In genomic region chr6:11110921-11111768, GRCh38 we compare ENCODE assay signal across 12 cellular contexts. TPM values are rescaled to one million over a fixed set of nuclear protein-coding genes. Genes with fewer than 3 reads are reported as not detected.
A peak's percentile ranks its signal among the peaks of the same experiment; 100 is the strongest.
DNase-seq lines count a peak whose midpoint lies in the region; ATAC-seq, FAIRE-seq and TF ChIP-seq lines count a peak whose summit lies in the region.
"Had no signal": no experiment of that assay in that cellular context is flagged by ENCODE, and none has a peak within 500 bp of the region (broad histone marks: within the 10 kb centered on the region; RNA-seq: fewer than 3 reads in every experiment).

TSS of gene ERVFRD-1 (minus strand) at chr6:11111725. CDS start at chr6:11105310, 6,415 bp downstream.

- 41% methylated on average over 16 of the region's 16 CpGs for WGBS in K562 (ENCODE audit: insufficient coverage, low coverage, missing lambda C conversion rate)

- no TSS peak for BruUV-seq in K562 (replicated peaks; lab: Mats Ljungman, UMichigan)

- CTCF ChIA-PET in CD8-positive, alpha-beta T cell (lab: Charles Lee): interaction anchor here (1.1 kb wide), 1 partner anchor 385 kb away, joined by 3 read pairs; no protein-coding TSS in a partner anchor
- CTCF ChIA-PET in T-cell (lab: Charles Lee) (interaction anchor here in 1 of 2 donors (0.6 kb wide), 1 partner anchor 397 kb away, joined by 3 read pairs; no protein-coding TSS in a partner anchor), K562 (lab: Yijun Ruan, JAX; ENCODE audit: low intra/inter-chr PET ratio) (no interaction called here), RWPE1 (lab: Yijun Ruan, JAX) (interaction anchor here (0.6 kb wide), 1 partner anchor 19 kb away, joined by 5 read pairs; no protein-coding TSS in a partner anchor)

- in situ Hi-C loops in K562 (cut with MboI): no loop called here

- H3K4me1 Mint-ChIP-seq in CD8-positive, alpha-beta T cell (ENCODE audit: low read depth): peaks cover 35% of the 10 kb centered on the region
- H3K4me1 Mint-ChIP-seq in T-cell: peaks cover 27 to 34% (median 31%) of the 10 kb centered on the region in 3 donors
- peaks cover 28% of the 10 kb centered on the region for H3K4me1 Mint-ChIP-seq in osteocyte (ENCODE audit: unreplicated experiment)

- H3K4me1 ChIP-seq in CD8-positive, alpha-beta T cell (ENCODE audit: insufficient read depth, low read length): peaks cover 9% of the 10 kb centered on the region
- H3K4me1 ChIP-seq in K562 (replicated peaks in 1 of 2; ENCODE audit: control insufficient read depth in 2 of 2, insufficient read depth in 2 of 2, low read length in 2 of 2) (peaks cover 12 to 21% of the 10 kb centered on the region in 2 experiments), vagina (peaks cover 22% of the 10 kb centered on the region)

- H2AFZ ChIP-seq in K562 (ENCODE audit: low read depth, low read length): peak within 1 kb of the TSS; percentile 28; the same call in 1 of the 2 replicates

- peaks cover 5% of the 10 kb centered on the region for H3K9me1 ChIP-seq in K562 (ENCODE audit: control insufficient read depth, insufficient read depth, low read length)

- ATAC-seq in CD8-positive, alpha-beta T cell: no peak
- ATAC-seq in T-cell (replicated peaks in 1 of 4) (peak in 3 of 4 experiments; percentile 17 to 68 (median 32)), K562 (peak; percentile 73), GM21576 (IDR thresholded peaks at IDR 0.05; ENCODE audit: unreplicated experiment) (no peak)
- ATAC-seq: body of pancreas had no signal

- no peaks in the 10 kb centered on the region for H3K9me3 ChIP-seq in CD8-positive, alpha-beta T cell (ENCODE audit: low read length)
- no peaks in the 10 kb centered on the region for H3K9me3 ChIP-seq in K562 (replicated peaks; ENCODE audit: control insufficient read depth, insufficient read depth, low read depth, low read length)
- no peaks in the 10 kb centered on the region for H3K9me3 ChIP-seq in vagina
- H3K9me3 ChIP-seq: body of pancreas had no signal

- peaks cover 14% of the 10 kb centered on the region; the same call in 1 of the 2 replicates for H4K20me1 ChIP-seq in K562 (replicated peaks; ENCODE audit: control insufficient read depth, insufficient read depth, low read length)

- DNase-seq in CD8-positive, alpha-beta T cell: no peak
- DNase-seq in T-cell (no peak), K562 (ENCODE audit: extremely low read depth in 1 of 4, low spot score in 3 of 4) (peak in 1 of 4 experiments; percentile 28), osteocyte (ENCODE audit: extremely low spot score, unreplicated experiment) (peak; percentile 63), RWPE1 (ENCODE audit: low spot score) (no peak), vagina (ENCODE audit: extremely low spot score in 2 of 2) (no peak), SHP77 treated with DMSO at 0.1 percent for 48 hours (lab: John Stamatoyannopoulos, UW) (no peak)
- DNase-seq: body of pancreas; stimulated activated CD4-positive, alpha-beta T cell treated with anti-CD3 and anti-CD28 coated beads, Interleukin-4, amount 100 ng/mL, for 4 hours; SW 1271 had no signal

- TF ChIP-seq POLR2A in K562 (conservative IDR thresholded peaks at IDR 0.05) (no peak), vagina (IDR thresholded peaks at IDR 0.05) (no peak)

- H3K36me3 Mint-ChIP-seq in CD8-positive, alpha-beta T cell: no peaks in the 10 kb centered on the region
- H3K36me3 Mint-ChIP-seq in T-cell (peaks cover 6% of the 10 kb centered on the region), osteocyte (ENCODE audit: unreplicated experiment) (no peaks in the 10 kb centered on the region)

- H3K9ac ChIP-seq in K562 (ENCODE audit: insufficient read depth in 1 of 2, low read depth in 2 of 2, low read length in 2 of 2): peak within 1 kb of the TSS; percentile 12 to 72; a peak in 3 of 4 replicates

- H3K27ac ChIP-seq in CD8-positive, alpha-beta T cell (ENCODE audit: low read depth, low read length): no peak within 1 kb of the TSS
- peak within 1 kb of the TSS; percentile 32; the same call in 2 of the 3 replicates for H3K27ac ChIP-seq in K562 (ENCODE audit: extremely low read depth, low read depth, low read length)
- no peak within 1 kb of the TSS; the same call in 1 of the 2 replicates for H3K27ac ChIP-seq in RWPE1
- H3K27ac ChIP-seq in vagina: no peak within 1 kb of the TSS
- H3K27ac ChIP-seq: body of pancreas had no signal

- H3K36me3 ChIP-seq in CD8-positive, alpha-beta T cell (ENCODE audit: insufficient read depth, low read length): no peaks in the 10 kb centered on the region
- H3K36me3 ChIP-seq in K562 (ENCODE audit: control insufficient read depth, insufficient read depth, low read length) (no peaks in the 10 kb centered on the region), vagina (no peaks in the 10 kb centered on the region)

- no peaks in the 10 kb centered on the region for H3K27me3 ChIP-seq in CD8-positive, alpha-beta T cell (ENCODE audit: insufficient read depth, low read length)
- no peaks in the 10 kb centered on the region for H3K27me3 ChIP-seq in K562 (ENCODE audit: control insufficient read depth in 2 of 2, insufficient read depth in 2 of 2, low read length in 2 of 2)
- no peaks in the 10 kb centered on the region for H3K27me3 ChIP-seq in vagina
- H3K27me3 ChIP-seq: body of pancreas had no signal

- TF ChIP-seq EP300 in K562 (IDR thresholded peaks at IDR 0.05; ENCODE audit: low read length): no peak

- no peak for FAIRE-seq in K562 (lab: Jason Lieb, UNC)

- H3K79me2 ChIP-seq in K562 (ENCODE audit: control insufficient read depth, insufficient read depth, low read length): peaks cover 45% of the 10 kb centered on the region

- no peaks in the 10 kb centered on the region for H3K27me3 Mint-ChIP-seq in CD8-positive, alpha-beta T cell (ENCODE audit: low read depth)
- no peaks in the 10 kb centered on the region for H3K27me3 Mint-ChIP-seq in T-cell
- no peaks in the 10 kb centered on the region for H3K27me3 Mint-ChIP-seq in osteocyte (ENCODE audit: unreplicated experiment)

- no peak within 1 kb of the TSS for H3K4me3 ChIP-seq in CD8-positive, alpha-beta T cell (ENCODE audit: low read depth, low read length)
- H3K4me3 ChIP-seq in K562 (peak within 1 kb of the TSS; percentile 9), vagina (no peak within 1 kb of the TSS)
- H3K4me3 ChIP-seq: body of pancreas had no signal

- peak within 1 kb of the TSS; percentile 47 for H3K27ac Mint-ChIP-seq in CD8-positive, alpha-beta T cell
- H3K27ac Mint-ChIP-seq in T-cell: peak within 1 kb of the TSS; percentile 47 to 77
- peak within 1 kb of the TSS; percentile 16 for H3K27ac Mint-ChIP-seq in osteocyte (ENCODE audit: unreplicated experiment)

- POLR2A ChIA-PET in CD8-positive, alpha-beta T cell (lab: Charles Lee): interaction anchor here (0.7 to 1.0 kb wide), 2 partner anchors 10 to 26 kb away, joined by 4 to 5 read pairs; no protein-coding TSS in a partner anchor
- POLR2A ChIA-PET in T-cell (lab: Charles Lee): no interaction called here
- POLR2A ChIA-PET in K562 (lab: Yijun Ruan, JAX): interaction anchor here (0.6 to 1.2 kb wide), 4 partner anchors 11 to 496 kb away, joined by 3 to 5 read pairs (median 4); partner anchors contain the start of gene SMIM13
- POLR2A ChIA-PET in RWPE1 (lab: Yijun Ruan, JAX; ENCODE audit: low non-redundant PET): no interaction called here

- peak within 1 kb of the TSS; percentile 75 for H3K4me2 ChIP-seq in K562 (ENCODE audit: insufficient read depth, low read length)

- intact Hi-C loops in CD8-positive, alpha-beta T cell (cut with DNase I, micrococcal nuclease): no loop called here
- intact Hi-C loops in K562 (cut with micrococcal nuclease) (no loop called here), vagina (cut with DNase I) (no loop called here)

- TF ChIP-seq CTCF in CD8-positive, alpha-beta T cell (IDR thresholded peaks at IDR 0.05): no peak
- no peak for TF ChIP-seq CTCF in K562 (IDR thresholded peaks at IDR 0.05 in 2 of 3, conservative IDR thresholded peaks at IDR 0.05 in 1 of 3; ENCODE audit: insufficient read depth in 2 of 3, low read depth in 1 of 3, low read length in 3 of 3)
- no peak for TF ChIP-seq CTCF in osteocyte (IDR thresholded peaks at IDR 0.05)
- no peak for TF ChIP-seq CTCF in RWPE1 (conservative IDR thresholded peaks at IDR 0.05; ENCODE audit: low read depth)
- no peak for TF ChIP-seq CTCF in vagina (IDR thresholded peaks at IDR 0.05)

- H3K4me3 Mint-ChIP-seq in CD8-positive, alpha-beta T cell: peak within 1 kb of the TSS; percentile 80
- H3K4me3 Mint-ChIP-seq in T-cell (peak within 1 kb of the TSS; percentile 64 to 68 (median 66)), osteocyte (ENCODE audit: unreplicated experiment) (no peak within 1 kb of the TSS)

- no peak for TF ChIP-seq RAD21 in K562 (CRISPR knock-in tag; conservative IDR thresholded peaks at IDR 0.05 in 1 of 2, IDR thresholded peaks at IDR 0.05 in 1 of 2)

- no peaks in the 10 kb centered on the region for H3K9me3 Mint-ChIP-seq in CD8-positive, alpha-beta T cell
- H3K9me3 Mint-ChIP-seq in T-cell (no peaks in the 10 kb centered on the region), osteocyte (ENCODE audit: unreplicated experiment) (no peaks in the 10 kb centered on the region)

TF ChIP-seq in K562, 482 proteins besides CTCF, POLR2A, EP300 and RAD21 (continues in another document):
- no peak for TF ChIP-seq PRPF4 (IDR thresholded peaks at IDR 0.05; ENCODE audit: insufficient read depth, low read depth, low read length, poor library complexity, severe bottlenecking)
- no peak for TF ChIP-seq NBN (IDR thresholded peaks at IDR 0.05; ENCODE audit: low read depth)

RNA-seq across cellular contexts. Expression of gene ERVFRD-1, which starts in this region (rescaled TPM):
- not detected for total RNA-seq in CD8-positive, alpha-beta T cell
- total RNA-seq in T-cell (under 1 TPM in 1 of 5 donors, not detected in 4; 0.10 TPM), K562 (2014; rRNA removed) (0.05 and 0.16 TPM in 2 replicates), K562 (2014; rRNA removed; fragmentation: Illumina TruSeq; extraction: Trizol) (0.06 TPM in 1 of 2 replicates, not detected in the other), K562 (2015; rRNA removed; fragmentation: Illumina TruSeq; extraction: Trizol) (0.08 and 0.14 TPM in 2 replicates), K562 (2021) (0.04 and 0.09 TPM in 2 replicates), osteocyte (not detected in 2 replicates), vagina (0.25 TPM)
- not detected in 2 replicates for total RNA-seq in K562 (2011; cell fraction: chromatin; rRNA removed; ENCODE audit: low replicate concordance)
- not detected in 2 replicates for total RNA-seq in K562 (2011; cell fraction: nucleolus; rRNA removed)
- 0.15 TPM in 1 of 2 replicates, not detected in the other for total RNA-seq in K562 (2011; cell fraction: nucleoplasm; rRNA removed)
- polyA plus RNA-seq in K562 (2011; rRNA removed) (not detected in 2 replicates), K562 (2014; fragmentation: Illumina TruSeq; extraction: Trizol) (0.04 and 0.10 TPM in 2 replicates), K562 (2014; fragmentation: Nextera tagmentation; extraction: Ambion mirVana) (under 1 TPM; 0.07 to 0.10 TPM), K562 (2014; rRNA removed) (0.05 TPM in 2 replicates)
- not detected in 2 replicates for polyA plus RNA-seq in K562 (2011; cell fraction: cytosol; rRNA removed)
- polyA plus RNA-seq in K562 (2011; cell fraction: nucleus; rRNA removed): not detected in 2 replicates
- polyA plus RNA-seq in K562 (2012): 0.34 and 1.7 TPM in 2 replicates
- not detected in 2 replicates for polyA minus RNA-seq in K562 (2011; rRNA and poly(A)+ RNA removed)
- polyA minus RNA-seq in K562 (2011; cell fraction: cytosol; rRNA and poly(A)+ RNA removed): not detected in 2 replicates
- polyA minus RNA-seq in K562 (2011; cell fraction: nucleus; rRNA and poly(A)+ RNA removed): not detected in 2 replicates
- total RNA-seq: body of pancreas, M059J had no signal

Comparison
In these comparisons a context has a peak if more than half of its experiments do, and no peak if none do; other contexts are left out.
1. Peak in ATAC-seq in T-cell; RNA of the gene not detected or under 1 TPM.
2. Peak in DNase-seq in osteocyte; RNA of the gene not detected or under 1 TPM.
3. POLR2A ChIA-PET loops: an anchor here in CD8-positive, alpha-beta T cell (0.7 to 1.0 kb wide) and K562 (0.6 to 1.2 kb wide); none called in T-cell and RWPE1.